ENCODE assay signal across 33 cellular contexts in the genomic region with DNA sequence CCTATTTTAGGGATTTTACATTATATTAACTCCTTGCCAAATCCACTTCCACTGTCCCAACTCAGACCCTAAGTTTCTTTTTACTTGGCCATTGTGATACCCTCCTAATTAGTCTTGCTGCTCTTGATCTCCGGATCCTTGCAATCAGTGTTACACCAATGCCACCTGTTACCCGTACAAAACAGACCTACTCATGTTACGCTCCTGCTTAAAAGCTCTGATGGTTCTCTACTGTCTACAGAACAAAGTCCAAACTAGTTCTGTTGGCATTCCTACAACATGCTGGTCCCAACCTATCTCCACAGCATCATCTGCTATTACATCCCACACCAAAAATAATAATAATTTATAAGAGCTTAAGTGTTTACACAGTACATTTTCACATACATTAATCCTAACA. TPM values are rescaled to one million over a fixed set of nuclear protein-coding genes. Genes with fewer than 3 reads are reported as not detected.
DNase-seq lines count a peak whose midpoint lies in the region; ATAC-seq, FAIRE-seq and TF ChIP-seq lines count a peak whose summit lies in the region.
"Had no signal": no experiment of that assay in that cellular context is flagged by ENCODE, and none has a peak within 500 bp of the region (broad histone marks: within the 10 kb centered on the region; RNA-seq: fewer than 3 reads in every experiment).

No MANE protein-coding gene starts in this region.

- H3K4me1 ChIP-seq in right cardiac atrium (ENCODE audit: control insufficient read depth, insufficient read depth, low read length) (peaks cover 9% of the 10 kb centered on the region), Caco-2 (peaks cover 7% of the 10 kb centered on the region; the same call in 1 of the 2 replicates)
- H3K4me1 ChIP-seq: parathyroid adenoma had no signal

- intact Hi-C loops in Right ventricle myocardium superior (cut with DNase I): no loop called here
- intact Hi-C loops in right cardiac atrium (cut with DNase I): loop anchor here in 1 of 4 donors (10.0 kb wide), 1 partner anchor 60 kb away; no protein-coding TSS in a partner anchor
- intact Hi-C loops in Caco-2 (cut with micrococcal nuclease; ENCODE audit: unreplicated experiment): no loop called here

- peaks cover 4% of the 10 kb centered on the region for H3K36me3 Mint-ChIP-seq in Caco-2 (ENCODE audit: insufficient read depth, unreplicated experiment)
- H3K36me3 Mint-ChIP-seq in activated T-cell treated with anti-CD3 and anti-CD28 coated beads, Interleukin-2, amount 50 U/mL, for 24 hours (ENCODE audit: low read depth): peaks cover 34% of the 10 kb centered on the region

- no TSS peak for BruUV-seq in Caco-2 (replicated peaks; lab: Mats Ljungman, UMichigan)

- no peak overlapping the region for H3K4me3 Mint-ChIP-seq in Caco-2 (ENCODE audit: unreplicated experiment)
- H3K4me3 Mint-ChIP-seq in activated T-cell treated with anti-CD3 and anti-CD28 coated beads, Interleukin-2, amount 50 U/mL, for 24 hours: no peak overlapping the region
- H3K4me3 Mint-ChIP-seq: activated CD4-positive, alpha-beta T cell treated with anti-CD3 and anti-CD28 coated beads, Interleukin-2, amount 10 ng/mL, durations not matched to agents 7 days and 5 days; activated CD8-positive, alpha-beta memory T cell treated with anti-CD3 and anti-CD28 coated beads, Interleukin-2, amount 10 ng/mL, durations not matched to agents 7 days and 5 days; endodermal cell; mesothelial cell of epicardium; naive thymus-derived CD8-positive, alpha-beta T cell; T-helper 2 cell treated with Interferon-gamma antibody and Interleukin-4, amounts not matched to agents 5 μg/mL and 100 μg/mL, for 36 hours had no signal

- H3K4me3 ChIP-seq in right cardiac atrium (ENCODE audit: low read length) (no peak overlapping the region), Caco-2 (ENCODE audit: low read depth, low read length) (no peak overlapping the region)
- H3K4me3 ChIP-seq: BLaER1, cardiac muscle cell, esophagus muscularis mucosa, gastroesophageal sphincter, left ventricle myocardium inferior, upper lobe of right lung had no signal

- CTCF ChIA-PET in Caco-2 (lab: Charles Lee): no interaction called here

- H3K9me3 ChIP-seq in right cardiac atrium (ENCODE audit: control insufficient read depth, low read length) (no peaks in the 10 kb centered on the region), Caco-2 (no peaks in the 10 kb centered on the region)
- H3K9me3 ChIP-seq: BLaER1, esophagus muscularis mucosa, gastroesophageal sphincter, left ventricle myocardium inferior, upper lobe of right lung had no signal

- H3K9me3 Mint-ChIP-seq in Caco-2 (ENCODE audit: unreplicated experiment): no peaks in the 10 kb centered on the region
- H3K9me3 Mint-ChIP-seq in activated T-cell treated with anti-CD3 and anti-CD28 coated beads, Interleukin-2, amount 50 U/mL, for 24 hours: no peaks in the 10 kb centered on the region
- H3K9me3 Mint-ChIP-seq: activated CD4-positive, alpha-beta T cell treated with anti-CD3 and anti-CD28 coated beads, Interleukin-2, amount 10 ng/mL, durations not matched to agents 7 days and 5 days; activated naive CD4-positive, alpha-beta T cell treated with anti-CD3 and anti-CD28 coated beads, Interleukin-2, amount 50 U/mL, for 72 hours; activated T-helper 2 cell treated with anti-CD3 and anti-CD28 coated beads, Interferon-gamma antibody, Interleukin-2, Interleukin-4, amounts not matched to agents 10 μg/mL and 5 μg/mL and 100 μg/mL, durations not matched to agents 14 hours and 24 hours and 36 hours; endodermal cell; mesothelial cell of epicardium; T-helper 2 cell treated with Interferon-gamma antibody and Interleukin-4, amounts not matched to agents 5 μg/mL and 100 μg/mL, for 36 hours had no signal

- no peak for TF ChIP-seq CTCF in Caco-2 (IDR thresholded peaks at IDR 0.05; ENCODE audit: insufficient read depth in 1 of 2, low read depth in 1 of 2, low read length in 1 of 2, severe bottlenecking in 1 of 2, unreplicated experiment in 1 of 2)

- ATAC-seq in Right ventricle myocardium superior (ENCODE audit: poor library complexity) (peak; percentile 18), right cardiac atrium (no peak)
- ATAC-seq: activated CD8-positive, alpha-beta memory T cell treated with anti-CD3 and anti-CD28 coated beads, Interleukin-2, amount 10 ng/mL, durations not matched to agents 7 days and 5 days; activated naive CD4-positive, alpha-beta T cell treated with anti-CD3 and anti-CD28 coated beads, Interleukin-2, amount 50 U/mL, for 72 hours; gastroesophageal sphincter; HCT116; naive thymus-derived CD8-positive, alpha-beta T cell; sciatic nerve; upper lobe of right lung had no signal

- 85% methylated on average over 3 of the region's 3 CpGs for WGBS in right cardiac atrium

- DNase-seq in Right ventricle myocardium superior: no peak
- DNase-seq in right cardiac atrium: no peak
- DNase-seq in NCI-H524 treated with DMSO at 0.1 percent for 48 hours (lab: John Stamatoyannopoulos, UW): peak; percentile 22
- DNase-seq in myocyte (ENCODE audit: low read depth): peak; percentile 40
- no peak for DNase-seq in Caco-2
- no peak for DNase-seq in frontal cortex (ENCODE audit: low spot score in 2 of 2)
- DNase-seq in NCI-H1105 (lab: John Stamatoyannopoulos, UW): no peak
- no peak for DNase-seq in activated T-cell treated with anti-CD3 and anti-CD28 coated beads, Interleukin-2, amount 50 U/mL, for 24 hours
- DNase-seq: activated CD4-positive, alpha-beta T cell treated with anti-CD3 and anti-CD28 coated beads, Interleukin-2, amount 10 ng/mL, durations not matched to agents 7 days and 5 days; activated CD8-positive, alpha-beta memory T cell treated with anti-CD3 and anti-CD28 coated beads, Interleukin-2, amount 10 ng/mL, durations not matched to agents 7 days and 5 days; anterior cingulate cortex; Calu3; cortex of kidney; EL; endodermal cell; hippocampal formation; Kasumi-1; left ventricle myocardium inferior; naive thymus-derived CD8-positive, alpha-beta T cell; NCI-H2029; upper lobe of right lung had no signal

- H3K27me3 ChIP-seq in right cardiac atrium (ENCODE audit: control insufficient read depth, insufficient read depth) (no peaks in the 10 kb centered on the region), Caco-2 (replicated peaks; ENCODE audit: control insufficient read depth, insufficient read depth, low read length) (no peaks in the 10 kb centered on the region)
- H3K27me3 ChIP-seq: BLaER1, cardiac muscle cell, esophagus muscularis mucosa, gastroesophageal sphincter, upper lobe of right lung had no signal

- H3K36me3 ChIP-seq in Caco-2 (ENCODE audit: control insufficient read depth, insufficient read depth, low read length): no peaks in the 10 kb centered on the region
- H3K36me3 ChIP-seq: cardiac muscle cell, esophagus muscularis mucosa, gastroesophageal sphincter, left ventricle myocardium inferior, upper lobe of right lung had no signal

- no peak overlapping the region for H3K27ac ChIP-seq in right cardiac atrium (ENCODE audit: low read length)
- H3K27ac ChIP-seq: BLaER1, cardiac muscle cell, esophagus muscularis mucosa, gastroesophageal sphincter, left ventricle myocardium inferior, parathyroid adenoma, upper lobe of right lung, VCaP had no signal

- POLR2A ChIA-PET in Caco-2 (lab: Charles Lee): interaction anchor here (0.5 kb wide), 1 partner anchor 188 kb away, joined by 4 read pairs; no protein-coding TSS in a partner anchor

- FAIRE-seq in frontal cortex (lab: Jason Lieb, UNC): no peak

- H3K4me1 Mint-ChIP-seq in Caco-2 (ENCODE audit: low read depth, unreplicated experiment): peaks cover 12% of the 10 kb centered on the region
- H3K4me1 Mint-ChIP-seq in activated T-cell treated with anti-CD3 and anti-CD28 coated beads, Interleukin-2, amount 50 U/mL, for 24 hours (ENCODE audit: low read depth): peaks cover 52% of the 10 kb centered on the region

- no peaks in the 10 kb centered on the region for H3K27me3 Mint-ChIP-seq in Caco-2 (ENCODE audit: insufficient read depth, unreplicated experiment)
- H3K27me3 Mint-ChIP-seq in activated T-cell treated with anti-CD3 and anti-CD28 coated beads, Interleukin-2, amount 50 U/mL, for 24 hours: no peaks in the 10 kb centered on the region
- H3K27me3 Mint-ChIP-seq: activated CD4-positive, alpha-beta T cell treated with anti-CD3 and anti-CD28 coated beads, Interleukin-2, amount 10 ng/mL, durations not matched to agents 7 days and 5 days; activated CD8-positive, alpha-beta memory T cell treated with anti-CD3 and anti-CD28 coated beads, Interleukin-2, amount 10 ng/mL, durations not matched to agents 7 days and 5 days; naive thymus-derived CD8-positive, alpha-beta T cell had no signal

- no peak overlapping the region for H3K27ac Mint-ChIP-seq in Caco-2 (ENCODE audit: unreplicated experiment)
- no peak overlapping the region for H3K27ac Mint-ChIP-seq in activated T-cell treated with anti-CD3 and anti-CD28 coated beads, Interleukin-2, amount 50 U/mL, for 24 hours
- H3K27ac Mint-ChIP-seq: activated CD4-positive, alpha-beta T cell treated with anti-CD3 and anti-CD28 coated beads, Interleukin-2, amount 10 ng/mL, durations not matched to agents 7 days and 5 days; activated CD8-positive, alpha-beta memory T cell treated with anti-CD3 and anti-CD28 coated beads, Interleukin-2, amount 10 ng/mL, durations not matched to agents 7 days and 5 days; activated naive CD4-positive, alpha-beta T cell treated with anti-CD3 and anti-CD28 coated beads, Interleukin-2, amount 50 U/mL, for 72 hours; activated T-helper 2 cell treated with anti-CD3 and anti-CD28 coated beads, Interferon-gamma antibody, Interleukin-2, Interleukin-4, amounts not matched to agents 10 μg/mL and 5 μg/mL and 100 μg/mL, durations not matched to agents 14 hours and 24 hours and 36 hours; endodermal cell; mesothelial cell of epicardium; T-helper 2 cell treated with Interferon-gamma antibody and Interleukin-4, amounts not matched to agents 5 μg/mL and 100 μg/mL, for 36 hours had no signal

RNA-seq across cellular contexts. Expression of a gene that starts 9.8 kb away (rescaled TPM):
- 120 TPM for total RNA-seq in Right ventricle myocardium superior
- total RNA-seq in right cardiac atrium: 10 to 100 TPM; 85.4 to 99.1 (median 90.5) TPM
- 24.3 TPM for polyA plus RNA-seq in right cardiac atrium
- 94.3 and 98.0 TPM in 2 replicates for total RNA-seq in myocyte
- polyA plus RNA-seq in myocyte (2012): 41.0 TPM
- total RNA-seq in Caco-2 (2022): 66.8 and 77.0 TPM in 2 replicates
- total RNA-seq in frontal cortex: 95.0 TPM

RNA-seq across cellular contexts. Expression of a gene that starts 50.6 kb away (rescaled TPM):
- total RNA-seq in Right ventricle myocardium superior: 3.5 TPM
- 10 to 100 TPM in 3 of 4 donors, 1 to 10 TPM in 1; 9.6 to 14.7 (median 10.7) TPM for total RNA-seq in right cardiac atrium
- 1.5 TPM for polyA plus RNA-seq in right cardiac atrium
- total RNA-seq in myocyte: 1.2 TPM in 2 replicates
- 0.61 TPM for polyA plus RNA-seq in myocyte (2012)
- not detected in 2 replicates for total RNA-seq in Caco-2 (2022)
- 37.1 TPM for total RNA-seq in frontal cortex
- total RNA-seq: Calu3 had no signal

Comparison
In these comparisons a context has a peak if more than half of its experiments do, and no peak if none do; other contexts are left out.
1. DNase-seq: peak in NCI-H524 treated with DMSO at 0.1 percent for 48 hours (single experiment) and myocyte (single experiment); none in Right ventricle myocardium superior (single experiment), right cardiac atrium (0 of 3), Caco-2 (0 of 2), frontal cortex (0 of 2), NCI-H1105 (single experiment) and activated T-cell treated with anti-CD3 and anti-CD28 coated beads, Interleukin-2, amount 50 U/mL, for 24 hours (single experiment).